Comparison of ENCODE assay signal across 8 cellular contexts in the genomic region with DNA sequence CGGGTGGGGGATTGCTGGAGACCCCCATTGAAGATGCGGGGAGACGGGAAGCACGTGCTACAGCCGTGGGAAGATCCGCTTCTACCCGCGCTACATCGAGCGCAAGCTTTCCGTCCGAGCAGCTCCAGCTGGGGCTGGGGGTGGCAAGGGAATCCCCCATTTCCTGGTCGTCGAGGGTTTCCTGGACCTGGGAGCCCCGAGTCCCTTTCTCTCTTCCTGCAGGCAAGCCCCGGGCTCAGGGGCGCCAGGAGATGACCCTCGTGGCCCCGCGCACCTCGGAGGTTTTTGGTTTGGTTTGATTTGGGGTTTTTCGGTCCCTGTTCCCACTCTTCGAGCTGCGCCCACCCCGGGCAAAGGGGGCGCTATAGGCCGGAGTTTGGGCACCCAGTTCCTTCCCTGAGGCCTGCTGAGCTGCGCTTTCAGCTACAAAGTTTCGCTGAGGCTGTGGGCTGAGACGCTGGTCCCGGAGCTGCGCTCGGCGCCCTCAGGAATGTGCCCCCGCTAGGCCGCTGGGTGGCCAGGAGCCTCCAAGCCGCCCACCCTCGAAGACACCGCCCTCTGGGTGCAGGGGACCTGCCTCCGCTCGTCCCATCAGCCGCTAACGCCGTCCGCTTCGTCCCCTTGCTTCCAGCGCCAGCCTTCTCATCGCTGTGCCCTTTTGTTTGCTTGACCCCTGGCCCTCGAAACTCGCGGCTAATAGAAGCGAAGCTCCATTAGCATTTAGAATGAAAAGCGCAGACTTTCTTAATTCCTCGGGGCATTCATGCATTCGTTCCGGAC. TPM values are rescaled to one million over a fixed set of nuclear protein-coding genes. Genes with fewer than 3 reads are reported as not detected.
A peak's percentile ranks its signal among the peaks of the same experiment; 100 is the strongest.
DNase-seq lines count a peak whose midpoint lies in the region; ATAC-seq, FAIRE-seq and TF ChIP-seq lines count a peak whose summit lies in the region.

No MANE protein-coding gene starts in this region.

- no peak overlapping the region for H3K27ac Mint-ChIP-seq in MCF 10A (ENCODE audit: low read depth, unreplicated experiment)

- ATAC-seq in GM21825 (IDR thresholded peaks at IDR 0.05; ENCODE audit: unreplicated experiment), result peak; percentile 14
- ATAC-seq in HG03571 (IDR thresholded peaks at IDR 0.05; ENCODE audit: unreplicated experiment), result no peak

- intact Hi-C loops in MCF 10A (cut with micrococcal nuclease), result loop anchor here (5.0 to 10.0 kb wide), 4 partner anchors 140 to 603 kb away; partner anchors contain the start of gene MSANTD3
- intact Hi-C loops in kidney (cut with DNase I), result no loop called here

- no peaks in the 10 kb centered on the region for H3K36me3 Mint-ChIP-seq in MCF 10A (ENCODE audit: insufficient read depth, unreplicated experiment)

- H3K36me3 ChIP-seq in kidney (ENCODE audit: control insufficient read depth in 1 of 2, insufficient read depth in 2 of 2, low read length in 2 of 2), result no peaks in the 10 kb centered on the region

- FAIRE-seq in kidney (lab: Jason Lieb, UNC), result no peak

- TF ChIP-seq CTCF in AG04450 (IDR thresholded peaks at IDR 0.05; ENCODE audit: low read depth, low read length) (peak; percentile 53), MCF 10A (IDR thresholded peaks at IDR 0.05; ENCODE audit: unreplicated experiment) (peak; percentile 6), kidney (IDR thresholded peaks at IDR 0.05; ENCODE audit: borderline replicate concordance, extremely low read depth, insufficient read depth) (no peak)

- POLR2A ChIA-PET in AG04450 (lab: Yijun Ruan, JAX), result interaction anchor here (0.7 kb wide), 1 partner anchor 165 kb away, joined by 8 read pairs; no protein-coding TSS in a partner anchor
- POLR2A ChIA-PET in MCF 10A (lab: Yijun Ruan, JAX), result no interaction called here

- H3K27me3 ChIP-seq in AG04450 (ENCODE audit: control insufficient read depth, insufficient read depth, low read length), result peaks cover 16% of the 10 kb centered on the region

- H3K4me3 Mint-ChIP-seq in MCF 10A (ENCODE audit: unreplicated experiment), result no peak overlapping the region

- DNase-seq in AG04450 (ENCODE audit: low read depth, low spot score) (no peak), T-helper 2 cell (peak; percentile 19 to 81 (median 53)), MCF 10A (ENCODE audit: unreplicated experiment) (no peak), kidney (peak; percentile 77), cortex of kidney (lab: John Stamatoyannopoulos, UW) (no peak)
- peak; percentile 53 to 58 for DNase-seq in stimulated activated CD4-positive, alpha-beta T cell treated with anti-CD3 and anti-CD28 coated beads, Interleukin-4, amount 100 ng/mL, for 4 hours

- peak overlapping the region; percentile 81 for H3K4me3 ChIP-seq in AG04450 (ENCODE audit: low read depth, low read length)
- H3K4me3 ChIP-seq in kidney (ENCODE audit: low read length in 2 of 2), result peak overlapping the region; percentile 37 to 97

- peak overlapping the region in 1 of 2 donors; percentile 95 for H3K9ac ChIP-seq in kidney (ENCODE audit: low read length in 2 of 2)

- no TSS peak for BruUV-seq in MCF 10A (replicated peaks; lab: Mats Ljungman, UMichigan)

- H3K9me3 ChIP-seq in AG04450 (ENCODE audit: control insufficient read depth, insufficient read depth, low read length) (no peaks in the 10 kb centered on the region; the same call in 1 of the 2 replicates), kidney (ENCODE audit: control insufficient read depth in 1 of 2, low read length in 2 of 2) (no peaks in the 10 kb centered on the region)

- H3K27ac ChIP-seq in AG04450 (ENCODE audit: low read depth, low read length), result no peak overlapping the region
- no peak overlapping the region for H3K27ac ChIP-seq in kidney (ENCODE audit: low read depth in 2 of 2, low read length in 2 of 2)

- peaks cover 9 to 16% of the 10 kb centered on the region in 2 donors for H3K4me1 ChIP-seq in kidney (ENCODE audit: control insufficient read depth in 1 of 2, insufficient read depth in 1 of 2, low read depth in 1 of 2, low read length in 2 of 2)

- H3K9me3 Mint-ChIP-seq in MCF 10A (ENCODE audit: unreplicated experiment), result no peaks in the 10 kb centered on the region

- H3K4me1 Mint-ChIP-seq in MCF 10A (ENCODE audit: insufficient read depth, unreplicated experiment), result peaks cover 14% of the 10 kb centered on the region

- peaks cover 25% of the 10 kb centered on the region for H3K27me3 Mint-ChIP-seq in MCF 10A (ENCODE audit: insufficient read depth, unreplicated experiment)

- CTCF ChIA-PET in AG04450 (lab: Charles Lee), result interaction anchor here (0.7 to 1.5 kb wide), 12 partner anchors 12 to 525 kb away, joined by 3 to 10 read pairs (median 3); no protein-coding TSS in a partner anchor
- CTCF ChIA-PET in MCF 10A (lab: Yijun Ruan, JAX), result interaction anchor here (0.6 to 1.3 kb wide), 6 partner anchors 59 to 771 kb away, joined by 3 to 5 read pairs (median 3); no protein-coding TSS in a partner anchor

RNA-seq across cellular contexts. Expression of gene NR4A3, which starts 2.9 kb away (rescaled TPM):
- polyA plus RNA-seq in AG04450 (2011; rRNA removed) (0.14 and 0.17 TPM in 2 replicates), kidney (ENCODE audit: insufficient read depth, low read depth, low replicate concordance) (0.34 TPM)
- polyA minus RNA-seq in AG04450 (2011; rRNA and poly(A)+ RNA removed), result 0.48 and 0.64 TPM in 2 replicates
- total RNA-seq in MCF 10A (2022) (0.16 and 0.25 TPM in 2 replicates), kidney (9.1 TPM)

Comparison
In these comparisons a context has a peak if more than half of its experiments do, and no peak if none do; other contexts are left out.
1. DNase-seq: peak in T-helper 2 cell (5 of 5), kidney (single experiment) and stimulated activated CD4-positive, alpha-beta T cell treated with anti-CD3 and anti-CD28 coated beads, Interleukin-4, amount 100 ng/mL, for 4 hours (2 of 2); none in AG04450 (single experiment), MCF 10A (single experiment) and cortex of kidney (single experiment).